19 cellular contexts compared by ENCODE assay signal in genomic region chr9:36293918-36294317, GRCh38. TPM values are rescaled to one million over a fixed set of nuclear protein-coding genes. Genes with fewer than 3 reads are reported as not detected.
DNase-seq lines count a peak whose midpoint lies in the region; ATAC-seq and TF ChIP-seq lines count a peak whose summit lies in the region.
"Had no signal": no experiment of that assay in that cellular context is flagged by ENCODE, and none has a peak within 500 bp of the region (broad histone marks: within the 10 kb centered on the region; RNA-seq: fewer than 3 reads in every experiment).

No MANE protein-coding gene starts in this region.

- peak overlapping the region; percentile 50 for H3K27ac Mint-ChIP-seq in nephron progenitor cell
- H3K27ac Mint-ChIP-seq in progenitor cell of endocrine pancreas = peak overlapping the region; percentile 16
- no peak overlapping the region for H3K27ac Mint-ChIP-seq in activated CD8-positive, alpha-beta T cell treated with anti-CD3 and anti-CD28 coated beads for 36 hours
- H3K27ac Mint-ChIP-seq: CD14-positive monocyte; CD4-positive, alpha-beta T cell; CD8-positive, alpha-beta memory T cell had no signal

- H3K9me3 Mint-ChIP-seq in nephron progenitor cell (no peaks in the 10 kb centered on the region), progenitor cell of endocrine pancreas (ENCODE audit: low read depth) (no peaks in the 10 kb centered on the region)
- H3K9me3 Mint-ChIP-seq in activated CD8-positive, alpha-beta T cell treated with anti-CD3 and anti-CD28 coated beads for 36 hours = no peaks in the 10 kb centered on the region
- H3K9me3 Mint-ChIP-seq: CD14-positive monocyte; CD4-positive, alpha-beta T cell; CD8-positive, alpha-beta memory T cell had no signal

- POLR2A ChIA-PET in activated CD8-positive, alpha-beta T cell treated with anti-CD3 and anti-CD28 coated beads for 36 hours (lab: Charles Lee) = no interaction called here

- DNase-seq in ELF-1 (ENCODE audit: low read depth, low spot score) (peak; percentile 59), nephron progenitor cell (no peak), progenitor cell of endocrine pancreas (ENCODE audit: low spot score, unreplicated experiment) (no peak), kidney glomerular epithelial cell (lab: John Stamatoyannopoulos, UW) (no peak)
- DNase-seq in activated CD8-positive, alpha-beta T cell treated with anti-CD3 and anti-CD28 coated beads for 36 hours = no peak
- DNase-seq in stimulated activated CD4-positive, alpha-beta T cell treated with anti-CD3 and anti-CD28 coated beads, Interleukin-4, amount 100 ng/mL, for 1 hour = no peak
- DNase-seq: 8988T; ACHN; AML-193; BE2C; CD4-positive, alpha-beta T cell; CD8-positive, alpha-beta memory T cell; DMS53; DMS79 treated with DMSO at 0.1 percent for 48 hours; GM23248; H7; HCEC 1CT had no signal

- CTCF ChIA-PET in activated CD8-positive, alpha-beta T cell treated with anti-CD3 and anti-CD28 coated beads for 36 hours (lab: Charles Lee) = no interaction called here

- no peak for TF ChIP-seq CTCF in nephron progenitor cell (IDR thresholded peaks at IDR 0.05)
- no peak for TF ChIP-seq CTCF in progenitor cell of endocrine pancreas (IDR thresholded peaks at IDR 0.05; ENCODE audit: unreplicated experiment)
- no peak for TF ChIP-seq CTCF in activated CD8-positive, alpha-beta T cell treated with anti-CD3 and anti-CD28 coated beads for 36 hours (IDR thresholded peaks at IDR 0.05)

- H3K4me3 Mint-ChIP-seq in nephron progenitor cell = no peak overlapping the region
- no peak overlapping the region for H3K4me3 Mint-ChIP-seq in progenitor cell of endocrine pancreas (ENCODE audit: low read depth)
- no peak overlapping the region for H3K4me3 Mint-ChIP-seq in activated CD8-positive, alpha-beta T cell treated with anti-CD3 and anti-CD28 coated beads for 36 hours
- H3K4me3 Mint-ChIP-seq: CD14-positive monocyte; CD4-positive, alpha-beta T cell; CD8-positive, alpha-beta memory T cell had no signal

- no peak for ATAC-seq in activated CD8-positive, alpha-beta T cell treated with anti-CD3 and anti-CD28 coated beads for 36 hours
- ATAC-seq: A549 had no signal

- H3K4me1 Mint-ChIP-seq in nephron progenitor cell (peaks cover 25% of the 10 kb centered on the region), progenitor cell of endocrine pancreas (ENCODE audit: low read depth) (peaks cover 13% of the 10 kb centered on the region)
- no peaks in the 10 kb centered on the region for H3K4me1 Mint-ChIP-seq in activated CD8-positive, alpha-beta T cell treated with anti-CD3 and anti-CD28 coated beads for 36 hours (ENCODE audit: low read depth)
- H3K4me1 Mint-ChIP-seq: CD14-positive monocyte; CD8-positive, alpha-beta memory T cell had no signal

- peaks cover 2% of the 10 kb centered on the region for H3K27me3 Mint-ChIP-seq in nephron progenitor cell (ENCODE audit: low read depth, poor library complexity)
- peaks cover 21% of the 10 kb centered on the region for H3K27me3 Mint-ChIP-seq in progenitor cell of endocrine pancreas
- no peaks in the 10 kb centered on the region for H3K27me3 Mint-ChIP-seq in activated CD8-positive, alpha-beta T cell treated with anti-CD3 and anti-CD28 coated beads for 36 hours
- H3K27me3 Mint-ChIP-seq: CD4-positive, alpha-beta T cell had no signal

- H3K36me3 Mint-ChIP-seq in nephron progenitor cell (ENCODE audit: low read depth) = peaks cover 4% of the 10 kb centered on the region
- H3K36me3 Mint-ChIP-seq in progenitor cell of endocrine pancreas (ENCODE audit: insufficient read depth) = peaks cover 5% of the 10 kb centered on the region
- H3K36me3 Mint-ChIP-seq in activated CD8-positive, alpha-beta T cell treated with anti-CD3 and anti-CD28 coated beads for 36 hours (ENCODE audit: low read depth) = no peaks in the 10 kb centered on the region
- H3K36me3 Mint-ChIP-seq: CD14-positive monocyte; CD8-positive, alpha-beta memory T cell had no signal

- intact Hi-C loops in activated CD8-positive, alpha-beta T cell treated with anti-CD3 and anti-CD28 coated beads for 36 hours (cut with micrococcal nuclease) = no loop called here

RNA-seq across cellular contexts. Expression of gene GNE, which starts 35.7 kb away (rescaled TPM):
- total RNA-seq in progenitor cell of endocrine pancreas = 9.9 and 12.3 TPM in 2 replicates
- 10 to 100 TPM; 11.6 to 12.0 TPM for total RNA-seq in activated CD8-positive, alpha-beta T cell treated with anti-CD3 and anti-CD28 coated beads for 36 hours
